7 cellular contexts compared by ENCODE assay signal in genomic region chr15:82468205-82468604, GRCh38. TPM values are rescaled to one million over a fixed set of nuclear protein-coding genes. Genes with fewer than 3 reads are reported as not detected.
A peak's percentile ranks its signal among the peaks of the same experiment; 100 is the strongest.
DNase-seq lines count a peak whose midpoint lies in the region; ATAC-seq and TF ChIP-seq lines count a peak whose summit lies in the region.
"Not testable (repeated sequence)": the region's sequence is repeated elsewhere in the genome, so short reads cannot be mapped to it uniquely, and the experiment has no call there.

No MANE protein-coding gene starts in this region.

- not testable (repeated sequence) for H3K4me1 ChIP-seq in foreskin keratinocyte

- not testable (repeated sequence) for TF ChIP-seq CTCF in foreskin keratinocyte (conservative IDR thresholded peaks at IDR 0.05)

- H3K4me3 Mint-ChIP-seq in activated T-cell treated with anti-CD3 and anti-CD28 coated beads, Interleukin-2, amount 50 U/mL, for 72 hours; natural killer cell treated with Interleukin-12 subunit alpha and Interleukin-12 subunit beta and Interleukin-15 and Interleukin-18, amount 100 ng/mL, for 72 hours: not testable (repeated sequence)

- peak; percentile 3 to 19 for DNase-seq in activated T-cell treated with anti-CD3 and anti-CD28 coated beads, Interleukin-2, amount 50 U/mL, for 72 hours
- not testable (repeated sequence) for DNase-seq in foreskin keratinocyte; natural killer cell treated with Interleukin-12 subunit alpha and Interleukin-12 subunit beta and Interleukin-15 and Interleukin-18, amount 100 ng/mL, for 72 hours (ENCODE audit: low spot score)

- not testable (repeated sequence) for H3K27ac Mint-ChIP-seq in activated T-cell treated with anti-CD3 and anti-CD28 coated beads, Interleukin-2, amount 50 U/mL, for 72 hours; natural killer cell treated with Interleukin-12 subunit alpha and Interleukin-12 subunit beta and Interleukin-15 and Interleukin-18, amount 100 ng/mL, for 72 hours

- not testable (repeated sequence) for H3K9me3 Mint-ChIP-seq in activated T-cell treated with anti-CD3 and anti-CD28 coated beads, Interleukin-2, amount 50 U/mL, for 72 hours; natural killer cell treated with Interleukin-12 subunit alpha and Interleukin-12 subunit beta and Interleukin-15 and Interleukin-18, amount 100 ng/mL, for 72 hours

- H3K27me3 ChIP-seq in foreskin keratinocyte = not testable (repeated sequence)

- ATAC-seq in GM18868 (IDR thresholded peaks at IDR 0.05; ENCODE audit: unreplicated experiment) (peak; percentile 98), GM21529 (IDR thresholded peaks at IDR 0.05; ENCODE audit: unreplicated experiment) (peak; percentile 95), HG02970 (IDR thresholded peaks at IDR 0.05; ENCODE audit: low FRiP score, unreplicated experiment) (peak; percentile 71), HG03571 (IDR thresholded peaks at IDR 0.05; ENCODE audit: unreplicated experiment) (peak; percentile 90), foreskin keratinocyte (peak; percentile 89)
- peak; percentile 95 to 97 for ATAC-seq in activated T-cell treated with anti-CD3 and anti-CD28 coated beads, Interleukin-2, amount 50 U/mL, for 72 hours (replicated peaks in 1 of 2)
- peak; percentile 86 to 88 for ATAC-seq in natural killer cell treated with Interleukin-12 subunit alpha and Interleukin-12 subunit beta and Interleukin-15 and Interleukin-18, amount 100 ng/mL, for 72 hours

- H3K27me3 Mint-ChIP-seq in activated T-cell treated with anti-CD3 and anti-CD28 coated beads, Interleukin-2, amount 50 U/mL, for 72 hours (ENCODE audit: low read depth); natural killer cell treated with Interleukin-12 subunit alpha and Interleukin-12 subunit beta and Interleukin-15 and Interleukin-18, amount 100 ng/mL, for 72 hours: not testable (repeated sequence)

- H3K36me3 Mint-ChIP-seq in activated T-cell treated with anti-CD3 and anti-CD28 coated beads, Interleukin-2, amount 50 U/mL, for 72 hours (ENCODE audit: insufficient read depth in 2 of 2); natural killer cell treated with Interleukin-12 subunit alpha and Interleukin-12 subunit beta and Interleukin-15 and Interleukin-18, amount 100 ng/mL, for 72 hours: not testable (repeated sequence)

- H3K27ac ChIP-seq in foreskin keratinocyte = not testable (repeated sequence)

- H3K4me1 Mint-ChIP-seq in activated T-cell treated with anti-CD3 and anti-CD28 coated beads, Interleukin-2, amount 50 U/mL, for 72 hours (ENCODE audit: low read depth); natural killer cell treated with Interleukin-12 subunit alpha and Interleukin-12 subunit beta and Interleukin-15 and Interleukin-18, amount 100 ng/mL, for 72 hours (ENCODE audit: low read depth in 2 of 2): not testable (repeated sequence)

RNA-seq across cellular contexts. Expression of gene GOLGA6L9, which starts 38.6 kb away (rescaled TPM):
- total RNA-seq in activated T-cell treated with anti-CD3 and anti-CD28 coated beads, Interleukin-2, amount 50 U/mL, for 72 hours = 1 to 10 TPM; 4.9 to 5.1 TPM
- 2.5 and 3.8 TPM in 2 replicates for total RNA-seq in foreskin keratinocyte
- 0.88 and 1.1 TPM in 2 replicates for polyA plus RNA-seq in foreskin keratinocyte
- total RNA-seq in natural killer cell treated with Interleukin-12 subunit alpha and Interleukin-12 subunit beta and Interleukin-15 and Interleukin-18, amount 100 ng/mL, for 72 hours = 1 to 10 TPM; 6.7 to 7.4 TPM
